Comparison of ENCODE assay signal across 1 cellular context in genomic region chr6:169725270-169726048, GRCh38.
TF ChIP-seq lines count a peak whose summit lies in the region.

No MANE protein-coding gene starts in this region.

TF ChIP-seq in HCT116, 20 proteins besides CTCF, POLR2A, EP300 and RAD21 (continued from another document):
- TF ChIP-seq REST (IDR thresholded peaks at IDR 0.05; ENCODE audit: low read depth) = no peak
- TF ChIP-seq SRF (IDR thresholded peaks at IDR 0.05; ENCODE audit: low read depth) = no peak
TF ChIP-seq in HCT116: peak in this region for 1.
